In genomic region chr2:84494070-84494469, GRCh38 we compare ENCODE assay signal across 20 cellular contexts. TPM values are rescaled to one million over a fixed set of nuclear protein-coding genes. Genes with fewer than 3 reads are reported as not detected.
A peak's percentile ranks its signal among the peaks of the same experiment; 100 is the strongest.
DNase-seq lines count a peak whose midpoint lies in the region; ATAC-seq and TF ChIP-seq lines count a peak whose summit lies in the region.
"Had no signal": no experiment of that assay in that cellular context is flagged by ENCODE, and none has a peak within 500 bp of the region (broad histone marks: within the 10 kb centered on the region; RNA-seq: fewer than 3 reads in every experiment).

No MANE protein-coding gene starts in this region.

- CTCF ChIA-PET in PC-3 (lab: Charles Lee) = interaction anchor here (0.9 kb wide), 1 partner anchor 61 kb away, joined by 4 read pairs; no protein-coding TSS in a partner anchor

- H4K20me1 ChIP-seq in PC-3 (ENCODE audit: low read length) = no peaks in the 10 kb centered on the region

- no peak overlapping the region for H3K18ac ChIP-seq in mesenchymal stem cell (ENCODE audit: low read depth in 1 of 2, low read length in 2 of 2)

- ATAC-seq in PC-3 (peak; percentile 75), left lobe of liver (no peak)
- ATAC-seq: activated T-cell treated with anti-CD3 and anti-CD28 coated beads, Interleukin-2, amount 50 U/mL, for 4 hours; right cardiac atrium; stimulated activated effector memory CD8-positive, alpha-beta T cell treated with anti-CD3 and anti-CD28 coated beads, Interleukin-12 subunit alpha, Interleukin-12 subunit beta, amount 100 ng/mL, for 72 hours had no signal

- no peak overlapping the region for H4K91ac ChIP-seq in mesenchymal stem cell (ENCODE audit: low read length)

- DNase-seq in EH (ENCODE audit: low read depth) (peak; percentile 70), PC-3 (peak; percentile 64), dermis blood vessel endothelial cell (peak; percentile 80), mesenchymal stem cell (peak; percentile 33), left lobe of liver (ENCODE audit: low spot score) (no peak), H4 (ENCODE audit: low spot score) (no peak), AG20443 (ENCODE audit: low spot score) (no peak), SK-N-DZ (ENCODE audit: low spot score) (no peak)
- DNase-seq: activated CD4-positive, CD25-positive, alpha-beta regulatory T cell; activated naive CD8-positive, alpha-beta T cell treated with anti-CD3 and anti-CD28 coated beads for 36 hours; activated T-cell treated with anti-CD3 and anti-CD28 coated beads, Interleukin-2, amount 50 U/mL, for 4 hours; AML-193; NCI-H1048; NCI-H2107; NCI-H524 treated with DMSO at 0.1 percent for 48 hours; right cardiac atrium; testis had no signal

- H3K27me3 ChIP-seq in PC-3 (ENCODE audit: low read length) (no peaks in the 10 kb centered on the region), mesenchymal stem cell (ENCODE audit: control insufficient read depth in 1 of 2, insufficient read depth in 1 of 2, low read length in 2 of 2) (no peaks in the 10 kb centered on the region)
- H3K27me3 ChIP-seq: SJCRH30, testis had no signal

- WGBS in mesenchymal stem cell = 0% methylated on average over 1 of the region's 4 CpGs

- H3K23ac ChIP-seq in mesenchymal stem cell (ENCODE audit: low read length in 2 of 2) = no peak overlapping the region

- H3K4ac ChIP-seq in mesenchymal stem cell (ENCODE audit: low read depth in 1 of 2, low read length in 2 of 2) = no peak overlapping the region

- no peak overlapping the region for H2BK120ac ChIP-seq in mesenchymal stem cell (ENCODE audit: low read depth, low read length)

- POLR2A ChIA-PET in PC-3 (lab: Charles Lee; ENCODE audit: unreplicated experiment) = no interaction called here

- H3K4me3 ChIP-seq in PC-3 (ENCODE audit: low read length) (no peak overlapping the region), mesenchymal stem cell (ENCODE audit: insufficient read depth in 1 of 2, low read depth in 1 of 2, low read length in 2 of 2) (no peak overlapping the region)
- H3K4me3 ChIP-seq: coronary artery, SJCRH30, testis had no signal

- H3K9ac ChIP-seq in PC-3 (ENCODE audit: low read length) (peak overlapping the region; percentile 24; the same call in 1 of the 2 replicates), mesenchymal stem cell (ENCODE audit: low read length) (no peak overlapping the region)

- H2AK5ac ChIP-seq in mesenchymal stem cell (ENCODE audit: low read length, severe bottlenecking) = no peak overlapping the region

- no peaks in the 10 kb centered on the region for H3F3A ChIP-seq in PC-3 (ENCODE audit: low read length, unreplicated experiment)

- H2BK5ac ChIP-seq in mesenchymal stem cell (ENCODE audit: low read depth, low read length, poor library complexity, severe bottlenecking) = no peak overlapping the region

- no peak overlapping the region for H4K8ac ChIP-seq in mesenchymal stem cell (ENCODE audit: low read length)

- no peaks in the 10 kb centered on the region for H3K9me2 ChIP-seq in PC-3 (replicated peaks; ENCODE audit: low read length)

- peak overlapping the region; percentile 52 for H3K4me2 ChIP-seq in PC-3 (ENCODE audit: low read length)
- H3K4me2 ChIP-seq in mesenchymal stem cell (ENCODE audit: low read length, poor library complexity, severe bottlenecking) = no peak overlapping the region

- H3K79me1 ChIP-seq in mesenchymal stem cell (replicated peaks; ENCODE audit: low read length, poor library complexity, severe bottlenecking) = no peaks in the 10 kb centered on the region

- H2BK12ac ChIP-seq in mesenchymal stem cell (ENCODE audit: low read length in 2 of 2) = no peak overlapping the region

- H3K9me3 ChIP-seq in PC-3 (ENCODE audit: low read length) (no peaks in the 10 kb centered on the region), mesenchymal stem cell (ENCODE audit: control insufficient read depth, low read length) (no peaks in the 10 kb centered on the region)
- H3K9me3 ChIP-seq: SJCRH30, testis had no signal

- H3K27ac ChIP-seq in PC-3 (ENCODE audit: low read length) (peak overlapping the region; percentile 77), mesenchymal stem cell (ENCODE audit: low read length, poor library complexity, severe bottlenecking) (no peak overlapping the region)
- H3K27ac ChIP-seq: coronary artery, SJCRH30, testis had no signal

- H3K4me1 ChIP-seq in PC-3 (ENCODE audit: insufficient read depth, low read length) = peaks cover 18% of the 10 kb centered on the region
- peaks cover 3% of the 10 kb centered on the region for H3K4me1 ChIP-seq in mesenchymal stem cell (ENCODE audit: control insufficient read depth, insufficient read depth, low read depth, low read length)
- H3K4me1 ChIP-seq: testis had no signal

- H3K79me2 ChIP-seq in PC-3 (ENCODE audit: low read length) = no peaks in the 10 kb centered on the region

- H3K14ac ChIP-seq in mesenchymal stem cell (ENCODE audit: low read length in 2 of 2) = no peak overlapping the region

- H2AFZ ChIP-seq in PC-3 (ENCODE audit: low read length) = peak overlapping the region; percentile 48; the same call in 1 of the 2 replicates
- H2AFZ ChIP-seq in mesenchymal stem cell (ENCODE audit: low read depth, low read length) = peak overlapping the region; percentile 42

- H3K36me3 ChIP-seq in PC-3 (ENCODE audit: low read depth, low read length) (no peaks in the 10 kb centered on the region), mesenchymal stem cell (ENCODE audit: control insufficient read depth in 1 of 2, insufficient read depth in 2 of 2, low read depth in 1 of 2, low read length in 2 of 2) (no peaks in the 10 kb centered on the region)
- H3K36me3 ChIP-seq: SJCRH30 had no signal

- no peak for TF ChIP-seq CTCF in PC-3 (conservative IDR thresholded peaks at IDR 0.05; ENCODE audit: low read depth, low read length)

- no peak overlapping the region for H2BK15ac ChIP-seq in mesenchymal stem cell (ENCODE audit: low read depth, poor library complexity, severe bottlenecking)

- no TSS peak for BruUV-seq in PC-3 (replicated peaks; lab: Mats Ljungman, UMichigan)

- intact Hi-C loops in PC-3 (cut with micrococcal nuclease) = loop anchor here (1.0 to 10.0 kb wide), 3 partner anchors 371 to 801 kb away; no protein-coding TSS in a partner anchor

RNA-seq across cellular contexts. Expression of gene DNAH6, which starts 22.2 kb away (rescaled TPM):
- total RNA-seq in PC-3 (2014; rRNA removed) = not detected in 2 replicates
- total RNA-seq in dermis blood vessel endothelial cell = under 0.01 TPM in 2 replicates
- 0.04 TPM for polyA plus RNA-seq in mesenchymal stem cell (2013, experiment 1 of 2)
- polyA plus RNA-seq in mesenchymal stem cell (2013, experiment 2 of 2) = 0.16 TPM
- 1.9 TPM for total RNA-seq in left lobe of liver
- total RNA-seq in H4 (2014; rRNA removed; shearing (Covaris generic)) = 0.02 TPM in 1 of 2 replicates, not detected in the other
- polyA plus RNA-seq in SK-N-DZ (2014; cell fraction: cytosol; rRNA removed) = 0.52 and 0.87 TPM in 2 replicates
- 2.4 and 3.3 TPM in 2 replicates for polyA plus RNA-seq in SK-N-DZ (2014; cell fraction: nucleus; rRNA removed)
- total RNA-seq: SJCRH30 had no signal

RNA-seq across cellular contexts. Expression of gene SUCLG1, which starts 35.0 kb away (rescaled TPM):
- total RNA-seq in PC-3 (2014; rRNA removed) (67.7 and 83.4 TPM in 2 replicates), dermis blood vessel endothelial cell (41.0 and 44.4 TPM in 2 replicates), left lobe of liver (82.0 TPM)
- 65.0 TPM for polyA plus RNA-seq in mesenchymal stem cell (2013, experiment 1 of 2)
- polyA plus RNA-seq in mesenchymal stem cell (2013, experiment 2 of 2) = 66.1 TPM
- 86.6 and 91.8 TPM in 2 replicates for total RNA-seq in H4 (2014; rRNA removed; shearing (Covaris generic))
- polyA plus RNA-seq in SK-N-DZ (2014; cell fraction: cytosol; rRNA removed) = 138 and 139 TPM in 2 replicates
- polyA plus RNA-seq in SK-N-DZ (2014; cell fraction: nucleus; rRNA removed) = 92.1 and 103 TPM in 2 replicates

Comparison
In these comparisons a context has a peak if more than half of its experiments do, and no peak if none do; other contexts are left out.
1. DNase-seq: peak in EH (single experiment), PC-3 (single experiment), dermis blood vessel endothelial cell (single experiment) and mesenchymal stem cell (single experiment); none in left lobe of liver (single experiment), H4 (single experiment), AG20443 (single experiment) and SK-N-DZ (single experiment).